ENCODE assay signal across 30 cellular contexts in genomic region chr17:55634702-55635101, GRCh38.
A peak's percentile ranks its signal among the peaks of the same experiment; 100 is the strongest.
DNase-seq lines count a peak whose midpoint lies in the region; ATAC-seq and TF ChIP-seq lines count a peak whose summit lies in the region.
"Had no signal": no experiment of that assay in that cellular context is flagged by ENCODE, and none has a peak within 500 bp of the region (broad histone marks: within the 10 kb centered on the region; RNA-seq: fewer than 3 reads in every experiment).

No MANE protein-coding gene starts in this region.

- TF ChIP-seq POLR2A in body of pancreas (IDR thresholded peaks at IDR 0.05), result no peak

- no peak overlapping the region for H2BK15ac ChIP-seq in mesenchymal stem cell (ENCODE audit: low read depth, poor library complexity, severe bottlenecking)

- no peak overlapping the region for H2BK120ac ChIP-seq in mesenchymal stem cell (ENCODE audit: low read depth, low read length)

- no TSS peak for BruUV-seq in MCF 10A (replicated peaks; lab: Mats Ljungman, UMichigan)

- H3K36me3 ChIP-seq in mesenchymal stem cell (ENCODE audit: control insufficient read depth in 1 of 2, insufficient read depth in 2 of 2, low read depth in 1 of 2, low read length in 2 of 2) (no peaks in the 10 kb centered on the region), body of pancreas (replicated peaks in 1 of 2; ENCODE audit: insufficient read depth in 1 of 2, low read depth in 2 of 2) (no peaks in the 10 kb centered on the region)
- H3K36me3 ChIP-seq: cardiac muscle cell, left lung, pancreas, suprapubic skin had no signal

- no peak for TF ChIP-seq CTCF in HFFc6 (IDR thresholded peaks at IDR 0.05)
- TF ChIP-seq CTCF in MCF 10A (IDR thresholded peaks at IDR 0.05; ENCODE audit: unreplicated experiment), result no peak
- TF ChIP-seq CTCF in body of pancreas (IDR thresholded peaks at IDR 0.05), result no peak

- H3K9me3 ChIP-seq in mesenchymal stem cell (ENCODE audit: control insufficient read depth, low read length) (no peaks in the 10 kb centered on the region), body of pancreas (no peaks in the 10 kb centered on the region)
- H3K9me3 ChIP-seq: left lung, pancreas, suprapubic skin had no signal

- H3K27ac ChIP-seq in mesenchymal stem cell (ENCODE audit: low read length, poor library complexity, severe bottlenecking) (no peak overlapping the region), body of pancreas (no peak overlapping the region)
- H3K27ac ChIP-seq: cardiac muscle cell, pancreas, suprapubic skin had no signal

- no peak overlapping the region for H3K14ac ChIP-seq in mesenchymal stem cell (ENCODE audit: low read length in 2 of 2)

- H3K4ac ChIP-seq in mesenchymal stem cell (ENCODE audit: low read depth in 1 of 2, low read length in 2 of 2), result no peak overlapping the region

- ATAC-seq in body of pancreas, result no peak
- ATAC-seq: activated T-helper 17 cell treated with anti-CD3 and anti-CD28 coated beads, Interleukin-2, amount 50 U/mL, for 72 hours; HepG2; natural killer cell treated with Interleukin-12 subunit alpha and Interleukin-12 subunit beta and Interleukin-15 and Interleukin-18, amount 100 ng/mL, for 72 hours; stimulated activated memory B cell treated with anti-CD40 and anti-IgM and Interleukin-4, amounts not matched to agents 10 μg/mL and 1 μg/mL and 100 μg/mL, for 72 hours had no signal

- no peak overlapping the region for H3K23ac ChIP-seq in mesenchymal stem cell (ENCODE audit: low read length in 2 of 2)

- no peak overlapping the region for H3K4me2 ChIP-seq in mesenchymal stem cell (ENCODE audit: low read length, poor library complexity, severe bottlenecking)

- H3K79me1 ChIP-seq in mesenchymal stem cell (replicated peaks; ENCODE audit: low read length, poor library complexity, severe bottlenecking), result no peaks in the 10 kb centered on the region

- H3K4me3 ChIP-seq in mesenchymal stem cell (ENCODE audit: insufficient read depth in 1 of 2, low read depth in 1 of 2, low read length in 2 of 2), result peak overlapping the region in 1 of 2 experiments; percentile 68
- H3K4me3 ChIP-seq in skeletal muscle cell (ENCODE audit: low read depth, low read length), result no peak overlapping the region
- no peak overlapping the region for H3K4me3 ChIP-seq in body of pancreas
- H3K4me3 ChIP-seq: cardiac muscle cell, left lung, pancreas had no signal

- H4K91ac ChIP-seq in mesenchymal stem cell (ENCODE audit: low read length), result no peak overlapping the region

- H2BK5ac ChIP-seq in mesenchymal stem cell (ENCODE audit: low read depth, low read length, poor library complexity, severe bottlenecking), result no peak overlapping the region

- H2AFZ ChIP-seq in mesenchymal stem cell (ENCODE audit: low read depth, low read length), result no peak overlapping the region

- WGBS in mesenchymal stem cell, result 100% methylated on average over 3 of the region's 3 CpGs
- WGBS in body of pancreas, 2 donors, result 68 to 83% methylated on average over 3 of the region's 3 CpGs

- H3K4me3 Mint-ChIP-seq in HFFc6 (peak overlapping the region; percentile 54), MCF 10A (ENCODE audit: unreplicated experiment) (peak overlapping the region; percentile 43)
- no peak overlapping the region for H3K4me3 Mint-ChIP-seq in activated CD4-positive, alpha-beta memory T cell treated with anti-CD3 and anti-CD28 coated beads for 36 hours
- H3K4me3 Mint-ChIP-seq: activated T-helper 17 cell treated with anti-CD3 and anti-CD28 coated beads, Interleukin-2, amount 50 U/mL, for 72 hours; CD4-positive, CD25-positive, alpha-beta regulatory T cell; natural killer cell treated with Interleukin-12 subunit alpha and Interleukin-12 subunit beta and Interleukin-15 and Interleukin-18, amount 100 ng/mL, for 72 hours; stimulated activated memory B cell treated with anti-CD40 and anti-IgM and Interleukin-4, amounts not matched to agents 10 μg/mL and 1 μg/mL and 100 μg/mL, for 72 hours had no signal

- no peak overlapping the region for H2AK5ac ChIP-seq in mesenchymal stem cell (ENCODE audit: low read length, severe bottlenecking)

- H3K18ac ChIP-seq in mesenchymal stem cell (ENCODE audit: low read depth in 1 of 2, low read length in 2 of 2), result peak overlapping the region in 1 of 2 experiments; percentile 52

- peak overlapping the region; percentile 70 for H3K9ac ChIP-seq in mesenchymal stem cell (ENCODE audit: low read length)

- H3K36me3 Mint-ChIP-seq in HFFc6 (ENCODE audit: low read depth) (no peaks in the 10 kb centered on the region), MCF 10A (ENCODE audit: insufficient read depth, unreplicated experiment) (no peaks in the 10 kb centered on the region)
- H3K36me3 Mint-ChIP-seq in activated CD4-positive, alpha-beta memory T cell treated with anti-CD3 and anti-CD28 coated beads for 36 hours, result no peaks in the 10 kb centered on the region
- H3K36me3 Mint-ChIP-seq: CD4-positive, CD25-positive, alpha-beta regulatory T cell; natural killer cell treated with Interleukin-12 subunit alpha and Interleukin-12 subunit beta and Interleukin-15 and Interleukin-18, amount 100 ng/mL, for 72 hours; stimulated activated memory B cell treated with anti-CD40 and anti-IgM and Interleukin-4, amounts not matched to agents 10 μg/mL and 1 μg/mL and 100 μg/mL, for 72 hours had no signal

- H3K27me3 ChIP-seq in mesenchymal stem cell (ENCODE audit: control insufficient read depth in 1 of 2, insufficient read depth in 1 of 2, low read length in 2 of 2) (peaks cover 0 to 13% of the 10 kb centered on the region in 2 experiments), body of pancreas (no peaks in the 10 kb centered on the region)
- H3K27me3 ChIP-seq: cardiac muscle cell, left lung, suprapubic skin had no signal

- POLR2A ChIA-PET in MCF 10A (lab: Yijun Ruan, JAX), result interaction anchor here (1.8 kb wide), 1 partner anchor 12 kb away, joined by 4 read pairs; no protein-coding TSS in a partner anchor
- POLR2A ChIA-PET in activated CD4-positive, alpha-beta memory T cell treated with anti-CD3 and anti-CD28 coated beads for 36 hours (lab: Charles Lee), result no interaction called here

- H3K4me1 Mint-ChIP-seq in HFFc6 (ENCODE audit: low read depth), result no peaks in the 10 kb centered on the region; the same call in 1 of the 2 replicates
- peaks cover 28% of the 10 kb centered on the region for H3K4me1 Mint-ChIP-seq in MCF 10A (ENCODE audit: insufficient read depth, unreplicated experiment)
- no peaks in the 10 kb centered on the region for H3K4me1 Mint-ChIP-seq in activated CD4-positive, alpha-beta memory T cell treated with anti-CD3 and anti-CD28 coated beads for 36 hours (ENCODE audit: low read depth)
- H3K4me1 Mint-ChIP-seq: activated T-helper 17 cell treated with anti-CD3 and anti-CD28 coated beads, Interleukin-2, amount 50 U/mL, for 72 hours had no signal

- no peak overlapping the region for H4K8ac ChIP-seq in mesenchymal stem cell (ENCODE audit: low read length)

- no peaks in the 10 kb centered on the region for H3K9me3 Mint-ChIP-seq in HFFc6
- no peaks in the 10 kb centered on the region for H3K9me3 Mint-ChIP-seq in MCF 10A (ENCODE audit: unreplicated experiment)
- no peaks in the 10 kb centered on the region for H3K9me3 Mint-ChIP-seq in activated CD4-positive, alpha-beta memory T cell treated with anti-CD3 and anti-CD28 coated beads for 36 hours
- H3K9me3 Mint-ChIP-seq: activated T-helper 17 cell treated with anti-CD3 and anti-CD28 coated beads, Interleukin-2, amount 50 U/mL, for 72 hours; CD4-positive, CD25-positive, alpha-beta regulatory T cell; natural killer cell treated with Interleukin-12 subunit alpha and Interleukin-12 subunit beta and Interleukin-15 and Interleukin-18, amount 100 ng/mL, for 72 hours; stimulated activated memory B cell treated with anti-CD40 and anti-IgM and Interleukin-4, amounts not matched to agents 10 μg/mL and 1 μg/mL and 100 μg/mL, for 72 hours had no signal

- H3K27ac Mint-ChIP-seq in HFFc6 (no peak overlapping the region), MCF 10A (ENCODE audit: low read depth, unreplicated experiment) (peak overlapping the region; percentile 17)
- no peak overlapping the region for H3K27ac Mint-ChIP-seq in activated CD4-positive, alpha-beta memory T cell treated with anti-CD3 and anti-CD28 coated beads for 36 hours
- H3K27ac Mint-ChIP-seq: activated T-helper 17 cell treated with anti-CD3 and anti-CD28 coated beads, Interleukin-2, amount 50 U/mL, for 72 hours; CD4-positive, CD25-positive, alpha-beta regulatory T cell; natural killer cell treated with Interleukin-12 subunit alpha and Interleukin-12 subunit beta and Interleukin-15 and Interleukin-18, amount 100 ng/mL, for 72 hours; stimulated activated memory B cell treated with anti-CD40 and anti-IgM and Interleukin-4, amounts not matched to agents 10 μg/mL and 1 μg/mL and 100 μg/mL, for 72 hours had no signal

- CTCF ChIA-PET in MCF 10A (lab: Yijun Ruan, JAX), result interaction anchor here (0.9 to 1.2 kb wide), 3 partner anchors 33 to 116 kb away, joined by 3 to 6 read pairs (median 3); partner anchors contain the start of gene PCTP
- CTCF ChIA-PET in activated CD4-positive, alpha-beta memory T cell treated with anti-CD3 and anti-CD28 coated beads for 36 hours (lab: Charles Lee), result interaction anchor here (1.2 to 1.5 kb wide), 2 partner anchors 33 to 108 kb away, joined by 5 to 8 read pairs; no protein-coding TSS in a partner anchor

- no peak for DNase-seq in HFFc6
- peak; percentile 53 for DNase-seq in MCF 10A (ENCODE audit: unreplicated experiment)
- no peak for DNase-seq in mesenchymal stem cell
- DNase-seq in skeletal muscle cell (ENCODE audit: low read depth), result peak; percentile 17
- DNase-seq in activated CD4-positive, alpha-beta memory T cell treated with anti-CD3 and anti-CD28 coated beads for 36 hours, result no peak
- DNase-seq in AML-193 (lab: John Stamatoyannopoulos, UW), result no peak
- DNase-seq in NCI-H1092 (lab: John Stamatoyannopoulos, UW), result no peak
- DNase-seq in body of pancreas, result no peak
- DNase-seq: activated CD4-positive, alpha-beta T cell treated with anti-CD3 and anti-CD28 coated beads, Interleukin-2, amount 50 U/mL, for 48 hours; activated CD8-positive, alpha-beta memory T cell treated with anti-CD3 and anti-CD28 coated beads, Interleukin-2, amount 50 U/mL, for 4 hours; activated naive CD4-positive, alpha-beta T cell treated with anti-CD3 and anti-CD28 coated beads, Interleukin-2, amount 50 U/mL, for 16 hours; CD4-positive, CD25-positive, alpha-beta regulatory T cell; GOT3; left lung; midbrain; NCI-H1048; NCI-H187; NCI-H2171; NCI-H510A; pancreas; SIG-M5; stimulated activated CD4-positive, alpha-beta T cell treated with anti-CD3 and anti-CD28 coated beads, Interleukin-4, amount 100 ng/mL, for 4 hours; SW 1271; T1000 had no signal

- intact Hi-C loops in MCF 10A (cut with micrococcal nuclease), result no loop called here
- intact Hi-C loops in activated CD4-positive, alpha-beta memory T cell treated with anti-CD3 and anti-CD28 coated beads for 36 hours (cut with micrococcal nuclease), result no loop called here
- intact Hi-C loops in body of pancreas (cut with DNase I), result no loop called here

- H2BK12ac ChIP-seq in mesenchymal stem cell (ENCODE audit: low read length in 2 of 2), result peak overlapping the region in 1 of 2 experiments; percentile 66

- H3K27me3 Mint-ChIP-seq in HFFc6 (ENCODE audit: insufficient read depth), result peaks cover 13% of the 10 kb centered on the region
- H3K27me3 Mint-ChIP-seq in MCF 10A (ENCODE audit: insufficient read depth, unreplicated experiment), result no peaks in the 10 kb centered on the region
- peaks cover 12% of the 10 kb centered on the region for H3K27me3 Mint-ChIP-seq in activated CD4-positive, alpha-beta memory T cell treated with anti-CD3 and anti-CD28 coated beads for 36 hours

- H3K4me1 ChIP-seq in mesenchymal stem cell (ENCODE audit: control insufficient read depth, insufficient read depth, low read depth, low read length) (no peaks in the 10 kb centered on the region), body of pancreas (no peaks in the 10 kb centered on the region)
- H3K4me1 ChIP-seq: pancreas had no signal

Comparison
In these comparisons a context has a peak if more than half of its experiments do, and no peak if none do; other contexts are left out.
1. DNase-seq: peak in MCF 10A (single experiment) and skeletal muscle cell (single experiment); none in HFFc6 (single experiment), mesenchymal stem cell (single experiment), activated CD4-positive, alpha-beta memory T cell treated with anti-CD3 and anti-CD28 coated beads for 36 hours (single experiment), AML-193 (0 of 2), NCI-H1092 (single experiment) and body of pancreas (0 of 4).